Comparison of ENCODE assay signal across 11 cellular contexts in genomic region chr10:119252051-119252465, GRCh38. TPM values are rescaled to one million over a fixed set of nuclear protein-coding genes. Genes with fewer than 3 reads are reported as not detected.
DNase-seq lines count a peak whose midpoint lies in the region; ATAC-seq, FAIRE-seq and TF ChIP-seq lines count a peak whose summit lies in the region.
"Had no signal": no experiment of that assay in that cellular context is flagged by ENCODE, and none has a peak within 500 bp of the region (broad histone marks: within the 10 kb centered on the region; RNA-seq: fewer than 3 reads in every experiment).

No MANE protein-coding gene starts in this region.

- H3K4me2 ChIP-seq in endothelial cell of umbilical vein (ENCODE audit: insufficient read depth, low read length) = no peak overlapping the region
- no peak overlapping the region for H3K4me2 ChIP-seq in mesenchymal stem cell (ENCODE audit: low read length, poor library complexity, severe bottlenecking)

- no peak overlapping the region for H3K4me3 ChIP-seq in Peyer's patch
- H3K4me3 ChIP-seq in endothelial cell of umbilical vein (replicated peaks in 1 of 3; ENCODE audit: insufficient read depth in 1 of 3, low read depth in 1 of 3, low read length in 3 of 3) = no peak overlapping the region
- H3K4me3 ChIP-seq in mesenchymal stem cell (ENCODE audit: insufficient read depth in 1 of 2, low read depth in 1 of 2, low read length in 2 of 2) = no peak overlapping the region
- H3K4me3 ChIP-seq in transverse colon = no peak overlapping the region

- TF ChIP-seq CTCF in Peyer's patch (IDR thresholded peaks at IDR 0.05) (no peak), endothelial cell of umbilical vein (IDR thresholded peaks at IDR 0.05; ENCODE audit: extremely low read depth in 1 of 2, insufficient read depth in 1 of 2, low read depth in 1 of 2, low read length in 2 of 2) (peak; percentile 34 to 37), transverse colon (IDR thresholded peaks at IDR 0.05) (peak in 1 of 5 experiments; percentile 36)

- no peaks in the 10 kb centered on the region for H3K9me1 ChIP-seq in endothelial cell of umbilical vein (replicated peaks; ENCODE audit: control insufficient read depth, extremely low read depth, insufficient read depth, low read length)

- H3K4ac ChIP-seq in mesenchymal stem cell (ENCODE audit: low read depth in 1 of 2, low read length in 2 of 2) = peak overlapping the region; percentile 29 to 42

- peak overlapping the region; percentile 93 for H2BK15ac ChIP-seq in mesenchymal stem cell (ENCODE audit: low read depth, poor library complexity, severe bottlenecking)

- H2BK5ac ChIP-seq in mesenchymal stem cell (ENCODE audit: low read depth, low read length, poor library complexity, severe bottlenecking) = no peak overlapping the region

- no peaks in the 10 kb centered on the region for H3K36me3 ChIP-seq in Peyer's patch
- no peaks in the 10 kb centered on the region for H3K36me3 ChIP-seq in endothelial cell of umbilical vein (ENCODE audit: control insufficient read depth in 2 of 2, extremely low read depth in 1 of 2, insufficient read depth in 2 of 2, low read length in 2 of 2)
- no peaks in the 10 kb centered on the region for H3K36me3 ChIP-seq in mesenchymal stem cell (ENCODE audit: control insufficient read depth in 1 of 2, insufficient read depth in 2 of 2, low read depth in 1 of 2, low read length in 2 of 2)
- no peaks in the 10 kb centered on the region for H3K36me3 ChIP-seq in transverse colon

- no peak for TF ChIP-seq EP300 in transverse colon (IDR thresholded peaks at IDR 0.05; ENCODE audit: low read depth)

- H3K9me3 ChIP-seq in Peyer's patch (no peaks in the 10 kb centered on the region), endothelial cell of umbilical vein (replicated peaks; ENCODE audit: control insufficient read depth, insufficient read depth, low read length) (no peaks in the 10 kb centered on the region), mesenchymal stem cell (ENCODE audit: control insufficient read depth, low read length) (no peaks in the 10 kb centered on the region), transverse colon (no peaks in the 10 kb centered on the region)

- peak overlapping the region; percentile 60 to 87 (median 71) for H3K27ac ChIP-seq in Peyer's patch
- peak overlapping the region; percentile 94 for H3K27ac ChIP-seq in endothelial cell of umbilical vein (ENCODE audit: insufficient read depth, low read depth, low read length)
- no peak overlapping the region for H3K27ac ChIP-seq in mesenchymal stem cell (ENCODE audit: low read length, poor library complexity, severe bottlenecking)
- peak overlapping the region; percentile 83 to 86 (median 85) for H3K27ac ChIP-seq in transverse colon

- DNase-seq in Peyer's patch (no peak), endothelial cell of umbilical vein (ENCODE audit: low read depth, low spot score) (peak; percentile 44), mesenchymal stem cell (peak; percentile 71), transverse colon (no peak), T-helper 2 cell (no peak), cerebellum (ENCODE audit: low spot score) (no peak)
- DNase-seq: activated CD8-positive, alpha-beta memory T cell treated with anti-CD3 and anti-CD28 coated beads, Interleukin-2, amount 50 U/mL, for 4 hours; cerebellar nuclear complex; NCI-H524 treated with DMSO at 0.1 percent for 48 hours; stimulated activated naive B cell treated with anti-CD40 and anti-IgM and Interleukin-4, amounts not matched to agents 10 μg/mL and 1 μg/mL and 100 μg/mL, for 72 hours had no signal

- H3K14ac ChIP-seq in mesenchymal stem cell (ENCODE audit: low read length in 2 of 2) = peak overlapping the region in 1 of 2 experiments; percentile 1

- peaks cover 3% of the 10 kb centered on the region for H3K79me2 ChIP-seq in endothelial cell of umbilical vein (ENCODE audit: control insufficient read depth, insufficient read depth, low read length)

- peak overlapping the region; percentile 89 to 95 for H3K18ac ChIP-seq in mesenchymal stem cell (ENCODE audit: low read depth in 1 of 2, low read length in 2 of 2)

- H3K79me1 ChIP-seq in mesenchymal stem cell (replicated peaks; ENCODE audit: low read length, poor library complexity, severe bottlenecking) = peaks cover 25% of the 10 kb centered on the region

- H3K9ac ChIP-seq in endothelial cell of umbilical vein (replicated peaks; ENCODE audit: extremely low read depth, insufficient read depth, low read length) = no peak overlapping the region
- H3K9ac ChIP-seq in mesenchymal stem cell (ENCODE audit: low read length) = no peak overlapping the region

- no peak for ATAC-seq in HG03039 (IDR thresholded peaks at IDR 0.05; ENCODE audit: unreplicated experiment)
- ATAC-seq: stimulated activated naive B cell treated with anti-CD40 and anti-IgM and Interleukin-4, amounts not matched to agents 10 μg/mL and 1 μg/mL and 100 μg/mL, for 72 hours had no signal

- 43% methylated on average over 8 of the region's 8 CpGs for WGBS in mesenchymal stem cell
- 85% methylated on average over 8 of the region's 8 CpGs; no CpG with 5 or more reads in 1 of the 2 donors for WGBS in transverse colon (ENCODE audit: low coverage in 1 of 2), 2 donors

- H2AFZ ChIP-seq in endothelial cell of umbilical vein (ENCODE audit: low read depth, low read length) (no peak overlapping the region), mesenchymal stem cell (ENCODE audit: low read depth, low read length) (no peak overlapping the region)

- TF ChIP-seq POLR2A in Peyer's patch (IDR thresholded peaks at IDR 0.05) (no peak), endothelial cell of umbilical vein (IDR thresholded peaks at IDR 0.05; ENCODE audit: low read depth, low read length) (no peak), transverse colon (IDR thresholded peaks at IDR 0.05) (no peak)

- intact Hi-C loops in endothelial cell of umbilical vein (cut with micrococcal nuclease) (loop anchor here (5.0 kb wide), 1 partner anchor 160 kb away; no protein-coding TSS in a partner anchor), transverse colon (cut with DNase I; ENCODE audit: low total_unique reads) (loop anchor here (5.0 kb wide), 1 partner anchor 40 kb away; no protein-coding TSS in a partner anchor)

- dilution Hi-C loops in endothelial cell of umbilical vein (cut with MboI; ENCODE audit: extremely low pct_ligation_motif_present, low sequenced_read_pairs) = no loop called here

- H4K91ac ChIP-seq in mesenchymal stem cell (ENCODE audit: low read length) = peak overlapping the region; percentile 71

- H4K8ac ChIP-seq in mesenchymal stem cell (ENCODE audit: low read length) = peak overlapping the region; percentile 75

- H3K27me3 ChIP-seq in Peyer's patch (no peaks in the 10 kb centered on the region), endothelial cell of umbilical vein (ENCODE audit: control insufficient read depth in 2 of 2, insufficient read depth in 2 of 2, low read length in 2 of 2) (no peaks in the 10 kb centered on the region), mesenchymal stem cell (ENCODE audit: control insufficient read depth in 1 of 2, insufficient read depth in 1 of 2, low read length in 2 of 2) (no peaks in the 10 kb centered on the region), transverse colon (no peaks in the 10 kb centered on the region)

- peak overlapping the region in 1 of 2 experiments; percentile 9 for H3K23ac ChIP-seq in mesenchymal stem cell (ENCODE audit: low read length in 2 of 2)

- CTCF ChIA-PET in endothelial cell of umbilical vein (lab: Charles Lee) = interaction anchor here (1.0 to 2.6 kb wide), 12 partner anchors 9 to 193 kb away, joined by 3 to 24 read pairs (median 4); partner anchors contain the start of gene GRK5

- H4K20me1 ChIP-seq in endothelial cell of umbilical vein (replicated peaks; ENCODE audit: control insufficient read depth, extremely low read depth, insufficient read depth, low read length) = no peaks in the 10 kb centered on the region

- peaks cover 0 to 42% (median 5%) of the 10 kb centered on the region in 4 donors for H3K4me1 ChIP-seq in Peyer's patch
- H3K4me1 ChIP-seq in endothelial cell of umbilical vein (ENCODE audit: control insufficient read depth, extremely low read depth, insufficient read depth, low read length) = peaks cover 54% of the 10 kb centered on the region
- peaks cover 30% of the 10 kb centered on the region for H3K4me1 ChIP-seq in mesenchymal stem cell (ENCODE audit: control insufficient read depth, insufficient read depth, low read depth, low read length)
- peaks cover 26 to 67% (median 35%) of the 10 kb centered on the region in 4 donors for H3K4me1 ChIP-seq in transverse colon

- H2BK12ac ChIP-seq in mesenchymal stem cell (ENCODE audit: low read length in 2 of 2) = peak overlapping the region; percentile 34 to 96

- POLR2A ChIA-PET in endothelial cell of umbilical vein (lab: Charles Lee) = interaction anchor here (1.7 kb wide), 1 partner anchor 19 kb away, joined by 6 read pairs; no protein-coding TSS in a partner anchor

- peak overlapping the region; percentile 17 for H2AK5ac ChIP-seq in mesenchymal stem cell (ENCODE audit: low read length, severe bottlenecking)

- in situ Hi-C loops in transverse colon (cut with MboI; ENCODE audit: low pct_ligation_motif_present in 1 of 4, low pct_unique_long_range_greater_than_20kb in 1 of 4, low sequenced_read_pairs in 3 of 4) = no loop called here

- FAIRE-seq in endothelial cell of umbilical vein (lab: Jason Lieb, UNC) = no peak

- BruUV-seq in endothelial cell of umbilical vein (replicated peaks; lab: Mats Ljungman, UMichigan) = no TSS peak

- peak overlapping the region; percentile 61 for H2BK120ac ChIP-seq in mesenchymal stem cell (ENCODE audit: low read depth, low read length)

TF ChIP-seq in endothelial cell of umbilical vein, 7 proteins besides CTCF, POLR2A, EP300 and RAD21:
- TF ChIP-seq MYC (IDR thresholded peaks at IDR 0.05; ENCODE audit: low read depth, low read length) (no peak), FOS (IDR thresholded peaks at IDR 0.05; ENCODE audit: borderline replicate concordance, insufficient read depth, low read length) (no peak), JUN (IDR thresholded peaks at IDR 0.05; ENCODE audit: borderline replicate concordance, insufficient read depth, insufficient read length, low read depth) (no peak)
TF ChIP-seq in endothelial cell of umbilical vein: peak in this region for 0.

RNA-seq across cellular contexts. Expression of gene GRK5, which starts 44.7 kb away (rescaled TPM):
- total RNA-seq in Peyer's patch = 10 to 100 TPM in 3 of 4 donors, 1 to 10 TPM in 1; 10.0 to 61.9 (median 18.1) TPM
- total RNA-seq in endothelial cell of umbilical vein = 29.1 and 29.5 TPM in 2 replicates
- polyA plus RNA-seq in endothelial cell of umbilical vein = 9.6 and 13.1 TPM in 2 replicates
- 17.0 and 17.2 TPM in 2 replicates for polyA plus RNA-seq in endothelial cell of umbilical vein (2011; cell fraction: cytosol; rRNA removed)
- polyA plus RNA-seq in endothelial cell of umbilical vein (2011; cell fraction: nucleus; rRNA removed) = 18.3 and 19.9 TPM in 2 replicates
- 18.3 and 20.4 TPM in 2 replicates for polyA plus RNA-seq in endothelial cell of umbilical vein (2012)
- polyA minus RNA-seq in endothelial cell of umbilical vein = 9.6 and 16.1 TPM in 2 replicates
- 5.8 TPM for polyA minus RNA-seq in endothelial cell of umbilical vein (2011; cell fraction: cytosol; rRNA and poly(A)+ RNA removed)
- polyA minus RNA-seq in endothelial cell of umbilical vein (2011; cell fraction: nucleus; rRNA and poly(A)+ RNA removed) = 6.0 and 7.9 TPM in 2 replicates
- polyA plus RNA-seq in mesenchymal stem cell (2013, experiment 1 of 2) = 56.5 TPM
- 57.3 TPM for polyA plus RNA-seq in mesenchymal stem cell (2013, experiment 2 of 2)
- 100 to 1,000 TPM in 1 of 4 donors, 10 to 100 TPM in 1, 1 to 10 TPM in 2; 6.0 to 111 (median 9.5) TPM for total RNA-seq in transverse colon
- total RNA-seq in cerebellum = 14.4 TPM

Comparison
In these comparisons a context has a peak if more than half of its experiments do, and no peak if none do; other contexts are left out.
1. DNase-seq: peak in endothelial cell of umbilical vein (single experiment) and mesenchymal stem cell (single experiment); none in Peyer's patch (0 of 3), transverse colon (single experiment), T-helper 2 cell (0 of 5) and cerebellum (single experiment).
2. CTCF ChIP-seq: peak in endothelial cell of umbilical vein (2 of 2); none in Peyer's patch (0 of 6).